ENCODE assay signal across 24 cellular contexts in genomic region chr1:209235170-209235569, GRCh38.
"Had no signal": no experiment of that assay in that cellular context is flagged by ENCODE, and none has a peak within 500 bp of the region (broad histone marks: within the 10 kb centered on the region; RNA-seq: fewer than 3 reads in every experiment).

No MANE protein-coding gene starts in this region.

- H3K4me3 ChIP-seq: coronary artery, dorsolateral prefrontal cortex, esophagus squamous epithelium, gastrocnemius medialis, heart right ventricle, left lung, lower lobe of right lung, mucosa of descending colon had no signal

- H3K9me3 ChIP-seq: gastrocnemius medialis, lower lobe of right lung, mucosa of descending colon had no signal

- H3K4me1 ChIP-seq: gastrocnemius medialis, heart right ventricle, left lung, lower lobe of right lung had no signal

- FAIRE-seq: endothelial cell of umbilical vein, islet of Langerhans, keratinocyte had no signal

- H3K27ac ChIP-seq: coronary artery, dorsolateral prefrontal cortex, esophagus squamous epithelium, gastrocnemius medialis, heart right ventricle, left lung, lower lobe of right lung had no signal

- DNase-seq: dermis blood vessel endothelial cell; dorsolateral prefrontal cortex; effector CD4-positive, alpha-beta T cell; effector memory CD4-positive, alpha-beta T cell; esophagus squamous epithelium; foreskin fibroblast; foreskin melanocyte; gastrocnemius medialis; glutamatergic neuron; head of caudate nucleus; heart right ventricle; hippocampal formation; left cardiac atrium; left lung; left ventricle myocardium superior; lower lobe of right lung; mesenchymal stem cell; mucosa of descending colon; naive B cell had no signal

- ATAC-seq: gastrocnemius medialis; heart right ventricle; left cardiac atrium; left lung; left ventricle myocardium superior; lower lobe of right lung; mucosa of descending colon; naive thymus-derived CD8-positive, alpha-beta T cell had no signal

- H3K36me3 ChIP-seq: esophagus squamous epithelium, gastrocnemius medialis, heart right ventricle, left lung, lower lobe of right lung had no signal
